ENCODE assay signal across 8 cellular contexts in the genomic region with DNA sequence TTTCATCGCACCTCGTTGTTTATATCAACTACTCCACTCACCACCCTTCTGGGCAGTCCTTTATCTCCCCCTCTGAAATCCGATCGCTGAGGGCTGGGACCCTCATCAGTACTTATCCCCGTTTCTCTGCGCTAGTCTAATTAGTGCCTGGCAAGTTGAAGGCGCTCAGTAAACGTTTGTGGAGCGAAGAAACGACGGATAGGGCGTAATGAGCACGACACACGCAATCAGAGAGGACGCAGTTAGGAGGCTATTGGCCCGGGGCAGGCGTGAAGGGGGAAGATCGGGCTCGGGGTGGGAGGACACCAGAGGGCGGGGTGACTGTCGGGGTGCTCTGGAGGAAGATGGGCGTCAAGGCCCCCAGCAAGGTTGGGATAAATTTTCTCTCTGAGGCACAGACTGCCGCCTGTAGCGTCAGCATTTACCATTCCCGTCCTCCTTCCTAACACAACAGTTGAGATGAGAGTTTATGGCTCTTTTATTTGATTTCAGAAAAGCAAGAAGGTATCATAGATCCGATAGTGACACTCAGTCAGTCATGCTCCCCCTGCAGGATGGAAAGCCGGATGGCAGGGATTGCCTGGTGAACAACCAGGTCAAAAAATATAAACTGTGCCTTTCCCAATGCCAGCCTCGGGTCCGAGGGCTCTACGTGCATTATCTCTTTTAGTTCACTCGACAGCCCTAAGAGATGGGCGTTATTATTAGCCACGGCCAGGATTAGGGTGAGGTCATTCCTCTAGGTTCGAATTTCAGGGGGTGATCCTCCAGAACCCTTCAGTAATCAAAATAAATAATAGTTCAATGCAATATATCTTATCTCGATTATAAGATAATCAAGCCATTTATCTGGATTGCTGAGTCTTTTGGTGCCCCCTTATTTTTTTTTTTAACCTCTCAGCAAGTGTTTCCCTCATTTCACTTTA. TPM values are rescaled to one million over a fixed set of nuclear protein-coding genes. Genes with fewer than 3 reads are reported as not detected.
DNase-seq lines count a peak whose midpoint lies in the region; ATAC-seq and TF ChIP-seq lines count a peak whose summit lies in the region.

No MANE protein-coding gene starts in this region.

- H3K27me3 Mint-ChIP-seq in CD14-positive monocyte (ENCODE audit: low read depth in 3 of 3), result peaks cover 0 to 5% (median 2%) of the 10 kb centered on the region in 3 donors
- H3K27me3 Mint-ChIP-seq in type B pancreatic cell, result peaks cover 2% of the 10 kb centered on the region

- H3K27ac ChIP-seq in SU-DHL-6 (ENCODE audit: low read depth, low read length), result peak overlapping the region; percentile 48

- H3K27me3 ChIP-seq in SU-DHL-6 (ENCODE audit: low read length), result no peaks in the 10 kb centered on the region

- no peaks in the 10 kb centered on the region for H3K9me2 ChIP-seq in SU-DHL-6 (replicated peaks; ENCODE audit: insufficient read depth, low read length)

- ATAC-seq in GM21723 (IDR thresholded peaks at IDR 0.05; ENCODE audit: unreplicated experiment), result peak; percentile 44

- peaks cover 0 to 5% (median 0%) of the 10 kb centered on the region in 7 donors for H3K9me3 Mint-ChIP-seq in CD14-positive monocyte
- no peaks in the 10 kb centered on the region for H3K9me3 Mint-ChIP-seq in type B pancreatic cell

- H3K36me3 ChIP-seq in SU-DHL-6 (ENCODE audit: low read length), result no peaks in the 10 kb centered on the region

- peaks cover 0 to 4% of the 10 kb centered on the region in 2 donors for H3K36me3 Mint-ChIP-seq in CD14-positive monocyte
- no peaks in the 10 kb centered on the region for H3K36me3 Mint-ChIP-seq in type B pancreatic cell

- DNase-seq in CD14-positive monocyte (ENCODE audit: low spot score) (peak; percentile 83), NCI-H1105 treated with DMSO at 0.1 percent for 48 hours (lab: John Stamatoyannopoulos, UW) (peak; percentile 70), cardiac septum (ENCODE audit: low spot score) (peak; percentile 85), posterior cingulate gyrus (peak; percentile 67 to 97 (median 75)), type B pancreatic cell (ENCODE audit: extremely low spot score, unreplicated experiment) (peak; percentile 73)
- peak; percentile 59 for DNase-seq in activated naive CD8-positive, alpha-beta T cell treated with anti-CD3 and anti-CD28 coated beads, Interleukin-2, amount 50 U/mL, for 16 hours (ENCODE audit: low read depth, low spot score)

- peak overlapping the region; percentile 75 for H3K4me2 ChIP-seq in SU-DHL-6 (ENCODE audit: low read depth, low read length, poor library complexity, severe bottlenecking)

- H4K20me1 ChIP-seq in SU-DHL-6 (ENCODE audit: low read depth, low read length), result no peaks in the 10 kb centered on the region

- peak overlapping the region; percentile 94 for H2AFZ ChIP-seq in SU-DHL-6 (ENCODE audit: low read depth, low read length, severe bottlenecking)

- H3K4me1 Mint-ChIP-seq in CD14-positive monocyte, result peaks cover 29% of the 10 kb centered on the region
- H3K4me1 Mint-ChIP-seq in type B pancreatic cell (ENCODE audit: unreplicated experiment), result peaks cover 20% of the 10 kb centered on the region

- H3K9ac ChIP-seq in SU-DHL-6 (ENCODE audit: low read length), result peak overlapping the region; percentile 47

- H3K9me3 ChIP-seq in SU-DHL-6 (ENCODE audit: insufficient read depth, low read length), result no peaks in the 10 kb centered on the region

- peak overlapping the region; percentile 54 for H3K4me3 ChIP-seq in SU-DHL-6 (ENCODE audit: insufficient read depth, low read length, poor library complexity, severe bottlenecking)

- H3K4me3 Mint-ChIP-seq in CD14-positive monocyte (peak overlapping the region; percentile 84 to 94), type B pancreatic cell (peak overlapping the region; percentile 94)

- intact Hi-C loops in CD14-positive monocyte (cut with micrococcal nuclease) (loop anchor here in 1 of 2 donors (2.0 kb wide), 1 partner anchor 20 kb away; no protein-coding TSS in a partner anchor), cardiac septum (cut with DNase I) (loop anchor here (1.0 kb wide), 1 partner anchor 20 kb away; no protein-coding TSS in a partner anchor), posterior cingulate gyrus (cut with DNase I) (loop anchor here (2.0 kb wide), 1 partner anchor 20 kb away; no protein-coding TSS in a partner anchor)

- no peaks in the 10 kb centered on the region for H3K79me2 ChIP-seq in SU-DHL-6 (ENCODE audit: insufficient read depth, low read length)

- H3K27ac Mint-ChIP-seq in CD14-positive monocyte (peak overlapping the region; percentile 98 to 100 (median 99)), type B pancreatic cell (peak overlapping the region; percentile 99)

- peak; percentile 90 for TF ChIP-seq CTCF in CD14-positive monocyte (IDR thresholded peaks at IDR 0.05)
- peak; percentile 64 for TF ChIP-seq CTCF in SU-DHL-6 (IDR thresholded peaks at IDR 0.05; ENCODE audit: insufficient read depth, low read length, poor library complexity, severe bottlenecking)
- peak; percentile 94 for TF ChIP-seq CTCF in type B pancreatic cell (conservative IDR thresholded peaks at IDR 0.05)

- H3F3A ChIP-seq in SU-DHL-6 (ENCODE audit: insufficient read depth), result no peaks in the 10 kb centered on the region

RNA-seq across cellular contexts. Expression of gene ARL4D, which starts 9.5 kb away (rescaled TPM):
- polyA plus RNA-seq in CD14-positive monocyte, result 1 to 10 TPM in 1 of 2 donors, under 1 TPM in 1; 0.75 to 2.4 TPM
- 4.4 TPM for total RNA-seq in cardiac septum
- 8.3 and 9.9 TPM in 2 replicates for total RNA-seq in type B pancreatic cell (ENCODE audit: low replicate concordance)

Comparison
In these comparisons a context has a peak if more than half of its experiments do, and no peak if none do; other contexts are left out.
1. Peak in every context shown above with its lines: DNase-seq, ATAC-seq, H3K4me3 ChIP-seq and H3K27ac ChIP-seq.